Comparison of ENCODE assay signal across 8 cellular contexts in genomic region chr2:196927318-196928225, GRCh38. TPM values are rescaled to one million over a fixed set of nuclear protein-coding genes. Genes with fewer than 3 reads are reported as not detected.
DNase-seq lines count a peak whose midpoint lies in the region; ATAC-seq and TF ChIP-seq lines count a peak whose summit lies in the region.

No MANE protein-coding gene starts in this region.

- no peaks in the 10 kb centered on the region for H3K9me3 ChIP-seq in DND-41 (ENCODE audit: insufficient read depth, low read length, severe bottlenecking)
- no peaks in the 10 kb centered on the region for H3K9me3 ChIP-seq in iPS DF 6.9 (ENCODE audit: control insufficient read depth, insufficient read depth, low read length)
- H3K9me3 ChIP-seq in gastrocnemius medialis: no peaks in the 10 kb centered on the region

- peaks cover 41% of the 10 kb centered on the region for H3K4me1 ChIP-seq in DND-41 (ENCODE audit: insufficient read depth, low read length)
- H3K4me1 ChIP-seq in iPS DF 6.9 (ENCODE audit: control insufficient read depth, insufficient read depth, low read length): 0 out of 2 replicates have a peak, but pooled peaks cover 1% of the 10 kb centered on the region
- H3K4me1 ChIP-seq in gastrocnemius medialis: peaks cover 0 to 16% of the 10 kb centered on the region in 2 donors

- no peak for TF ChIP-seq POLR2A in gastrocnemius medialis (IDR thresholded peaks at IDR 0.05)

- no peaks in the 10 kb centered on the region for H3K36me3 ChIP-seq in DND-41 (ENCODE audit: insufficient read depth, low read length)
- no peaks in the 10 kb centered on the region for H3K36me3 ChIP-seq in iPS DF 6.9 (ENCODE audit: control insufficient read depth, insufficient read depth, low read length)
- no peaks in the 10 kb centered on the region for H3K36me3 ChIP-seq in gastrocnemius medialis

- H3K27me3 ChIP-seq in DND-41 (ENCODE audit: insufficient read depth, low read length, poor library complexity): no peaks in the 10 kb centered on the region
- H3K27me3 ChIP-seq in iPS DF 6.9 (ENCODE audit: control insufficient read depth, insufficient read depth, low read length): no peaks in the 10 kb centered on the region
- no peaks in the 10 kb centered on the region for H3K27me3 ChIP-seq in gastrocnemius medialis

- intact Hi-C loops in gastrocnemius medialis (cut with DNase I; ENCODE audit: low total_unique reads): loop anchor here (2.0 to 10.0 kb wide), 4 partner anchors 60 to 777 kb away; partner anchors contain the start of genes GTF3C3, MARS2 and STK17B

- TF ChIP-seq CTCF in DND-41 (IDR thresholded peaks at IDR 0.05; ENCODE audit: borderline replicate concordance, extremely low read depth, low read length, poor library complexity, severe bottlenecking) (no peak), gastrocnemius medialis (IDR thresholded peaks at IDR 0.05 in 4 of 5, conservative IDR thresholded peaks at IDR 0.05 in 1 of 5) (no peak)

- peak overlapping the region; percentile 92 for H3K27ac ChIP-seq in DND-41 (ENCODE audit: low read length)
- no peak overlapping the region for H3K27ac ChIP-seq in iPS DF 6.9 (ENCODE audit: low read length)
- peak overlapping the region; percentile 82 to 91 (median 84) for H3K27ac ChIP-seq in gastrocnemius medialis

- H3K4me2 ChIP-seq in DND-41 (ENCODE audit: insufficient read depth, low read length): peak overlapping the region; percentile 68

- H3K79me2 ChIP-seq in DND-41 (ENCODE audit: insufficient read depth, low read length): peaks cover 38% of the 10 kb centered on the region

- no peaks in the 10 kb centered on the region for H4K20me1 ChIP-seq in DND-41 (ENCODE audit: insufficient read depth, low read length)

- in situ Hi-C loops in gastrocnemius medialis (cut with MboI; ENCODE audit: low sequenced_read_pairs in 4 of 4): no loop called here

- WGBS in iPS DF 6.9 (ENCODE audit: insufficient coverage, insufficient read length): no CpG with 5 or more reads among the region's 23 CpGs

- H2AFZ ChIP-seq in DND-41 (ENCODE audit: low read depth, low read length): peak overlapping the region; percentile 84

- DNase-seq in DND-41: peak; percentile 59
- peak; percentile 32 for DNase-seq in RPMI8226
- peak; percentile 34 for DNase-seq in activated naive CD8-positive, alpha-beta T cell treated with anti-CD3 and anti-CD28 coated beads, Interleukin-2, amount 50 U/mL, for 16 hours (ENCODE audit: low read depth, low spot score)
- DNase-seq in iPS DF 6.9 (ENCODE audit: low read depth, low spot score): no peak
- DNase-seq in gastrocnemius medialis: no peak
- no peak for DNase-seq in NCI-H2196 (lab: John Stamatoyannopoulos, UW; ENCODE audit: unreplicated experiment)

- H3K9ac ChIP-seq in DND-41 (ENCODE audit: low read depth, low read length): peak overlapping the region; percentile 70

- H3K4me3 ChIP-seq in DND-41 (ENCODE audit: low read depth in 1 of 2, low read length in 2 of 2): peak overlapping the region; percentile 74 to 82; a peak in 3 of 4 replicates
- peak overlapping the region; percentile 87; the same call in 1 of the 2 replicates for H3K4me3 ChIP-seq in iPS DF 6.9 (ENCODE audit: low read length)
- peak overlapping the region; percentile 78 to 90 (median 84) for H3K4me3 ChIP-seq in gastrocnemius medialis

- ATAC-seq in DND-41 (ENCODE audit: insufficient read depth, low read depth) (peak; percentile 20; the same call in 2 of the 3 replicates), HG03064 (IDR thresholded peaks at IDR 0.05; ENCODE audit: low read depth, unreplicated experiment) (peak; percentile 0), gastrocnemius medialis (peak in 1 of 2 donors; percentile 27), HG03565 (IDR thresholded peaks at IDR 0.05; ENCODE audit: unreplicated experiment) (no peak)

RNA-seq across cellular contexts. Expression of gene PGAP1, which starts 1.1 kb away (rescaled TPM):
- 1 to 10 TPM; 1.3 to 3.7 (median 1.8) TPM for total RNA-seq in gastrocnemius medialis

Comparison
In these comparisons a context has a peak if more than half of its experiments do, and no peak if none do; other contexts are left out.
1. DNase-seq: peak in DND-41 (single experiment), RPMI8226 (single experiment) and activated naive CD8-positive, alpha-beta T cell treated with anti-CD3 and anti-CD28 coated beads, Interleukin-2, amount 50 U/mL, for 16 hours (single experiment); none in iPS DF 6.9 (single experiment), gastrocnemius medialis (0 of 2) and NCI-H2196 (single experiment).
2. Peak in every context shown above with its lines, with median percentiles within 50 percentile points of each other: H3K4me3 ChIP-seq.